8 cellular contexts compared by ENCODE assay signal in genomic region chr5:10111575-10111974, GRCh38.
DNase-seq lines count a peak whose midpoint lies in the region; ATAC-seq and TF ChIP-seq lines count a peak whose summit lies in the region.

No MANE protein-coding gene starts in this region.

- peak in 1 of 2 experiments; percentile 24 for DNase-seq in Caco-2
- DNase-seq in NCI-H524 (lab: John Stamatoyannopoulos, UW): peak; percentile 77 to 79
- DNase-seq in ecto neural progenitor cell (ENCODE audit: low spot score): peak; percentile 58
- peak; percentile 22 for DNase-seq in retinal pigment epithelial cell (ENCODE audit: low read depth)
- no peak for DNase-seq in activated naive CD4-positive, alpha-beta T cell treated with Interleukin-2 at 50 U/mL for 16 hours
- no peak for DNase-seq in NCI-H1436 (lab: John Stamatoyannopoulos, UW)

- no peaks in the 10 kb centered on the region for H3K27me3 Mint-ChIP-seq in Caco-2 (ENCODE audit: insufficient read depth, unreplicated experiment)

- POLR2A ChIA-PET in Caco-2 (lab: Charles Lee): no interaction called here

- H3K4me3 Mint-ChIP-seq in Caco-2 (ENCODE audit: unreplicated experiment): no peak overlapping the region

- H3K4me3 ChIP-seq in Caco-2 (ENCODE audit: low read depth, low read length) (no peak overlapping the region), retinal pigment epithelial cell (ENCODE audit: low read length) (no peak overlapping the region)

- intact Hi-C loops in Caco-2 (cut with micrococcal nuclease; ENCODE audit: unreplicated experiment): loop anchor here (2.0 kb wide), 1 partner anchor 55 kb away; no protein-coding TSS in a partner anchor

- CTCF ChIA-PET in Caco-2 (lab: Charles Lee): no interaction called here

- no peaks in the 10 kb centered on the region for H3K4me1 Mint-ChIP-seq in Caco-2 (ENCODE audit: low read depth, unreplicated experiment)

- H3K36me3 Mint-ChIP-seq in Caco-2 (ENCODE audit: insufficient read depth, unreplicated experiment): no peaks in the 10 kb centered on the region

- TF ChIP-seq CTCF in Caco-2 (IDR thresholded peaks at IDR 0.05; ENCODE audit: insufficient read depth in 1 of 2, low read depth in 1 of 2, low read length in 1 of 2, severe bottlenecking in 1 of 2, unreplicated experiment in 1 of 2): peak; percentile 16 to 43
- TF ChIP-seq CTCF in retinal pigment epithelial cell (conservative IDR thresholded peaks at IDR 0.05; ENCODE audit: low read depth, low read length): peak; percentile 76

- BruUV-seq in Caco-2 (replicated peaks; lab: Mats Ljungman, UMichigan): no TSS peak

- H3K36me3 ChIP-seq in Caco-2 (ENCODE audit: control insufficient read depth, insufficient read depth, low read length): no peaks in the 10 kb centered on the region

- no peaks in the 10 kb centered on the region for H3K4me1 ChIP-seq in Caco-2

- no peaks in the 10 kb centered on the region for H3K9me3 ChIP-seq in Caco-2

- peak; percentile 67 for ATAC-seq in GM21423 (IDR thresholded peaks at IDR 0.05; ENCODE audit: unreplicated experiment)
- no peak for ATAC-seq in GM21526 (IDR thresholded peaks at IDR 0.05; ENCODE audit: low FRiP score, unreplicated experiment)

- no peaks in the 10 kb centered on the region; the same call in 1 of the 2 replicates for H3K27me3 ChIP-seq in Caco-2 (replicated peaks; ENCODE audit: control insufficient read depth, insufficient read depth, low read length)

- H3K9me3 Mint-ChIP-seq in Caco-2 (ENCODE audit: unreplicated experiment): no peaks in the 10 kb centered on the region

- H3K27ac Mint-ChIP-seq in Caco-2 (ENCODE audit: unreplicated experiment): no peak overlapping the region

Comparison
In these comparisons a context has a peak if more than half of its experiments do, and no peak if none do; other contexts are left out.
1. DNase-seq: peak in NCI-H524 (2 of 2), ecto neural progenitor cell (single experiment) and retinal pigment epithelial cell (single experiment); none in activated naive CD4-positive, alpha-beta T cell treated with Interleukin-2 at 50 U/mL for 16 hours (single experiment) and NCI-H1436 (single experiment).